In genomic region chr2:47508641-47509040, GRCh38 we compare ENCODE assay signal across 22 cellular contexts.
"Had no signal": no experiment of that assay in that cellular context is flagged by ENCODE, and none has a peak within 500 bp of the region (broad histone marks: within the 10 kb centered on the region; RNA-seq: fewer than 3 reads in every experiment).

No MANE protein-coding gene starts in this region.

- H3K4me1 ChIP-seq: colonic mucosa, left lung, testis, vagina had no signal

- H3K27me3 ChIP-seq: colonic mucosa, dorsolateral prefrontal cortex, left lung, testis, vagina had no signal

- H3K36me3 ChIP-seq: colonic mucosa, left lung, vagina had no signal

- H3K4me3 ChIP-seq: colonic mucosa, dorsolateral prefrontal cortex, left lung, lung, testis, vagina had no signal

- H3K9me3 ChIP-seq: colonic mucosa, testis, vagina had no signal

- DNase-seq: activated CD4-positive, alpha-beta T cell treated with anti-CD3 and anti-CD28 coated beads, Interleukin-2, amount 10 ng/mL, durations not matched to agents 24 days and 14 days; activated CD8-positive, alpha-beta T cell treated with anti-CD3 and anti-CD28 coated beads, Interleukin-2, amount 10 ng/mL, durations not matched to agents 7 days and 5 days; activated T-cell treated with anti-CD3 and anti-CD28 coated beads, Interleukin-2, amount 50 U/mL, for 24 hours; amygdala; colonic mucosa; dorsolateral prefrontal cortex; effector memory CD8-positive, alpha-beta T cell; foreskin melanocyte; kidney glomerular epithelial cell; left lung; naive thymus-derived CD4-positive, alpha-beta T cell; small intestine; stimulated activated CD4-positive, alpha-beta T cell treated with anti-CD3 and anti-CD28 coated beads, Interleukin-2, amount 100 ng/mL, for 24 hours; testis; trophoblast cell had no signal

- ATAC-seq: activated CD4-positive, CD25-positive, alpha-beta regulatory T cell treated with anti-CD3 and anti-CD28 coated beads, Interleukin-2, amount 50 U/mL, for 24 hours; activated CD8-positive, alpha-beta T cell treated with anti-CD3 and anti-CD28 coated beads, Interleukin-2, amount 10 ng/mL, durations not matched to agents 7 days and 5 days; activated T-helper 17 cell treated with anti-CD3 and anti-CD28 coated beads, Interleukin-2, amount 50 U/mL, for 72 hours; effector memory CD8-positive, alpha-beta T cell; esophagus mucosa; left lung; naive thymus-derived CD4-positive, alpha-beta T cell; sciatic nerve; stimulated activated memory B cell treated with anti-CD40 and anti-IgM and Interleukin-4, amounts not matched to agents 10 μg/mL and 1 μg/mL and 100 μg/mL, for 72 hours had no signal

- H3K27ac ChIP-seq: colonic mucosa, left lung, testis, vagina had no signal
